In genomic region chr22:32309585-32310251, GRCh38 we compare ENCODE assay signal across 17 cellular contexts. TPM values are rescaled to one million over a fixed set of nuclear protein-coding genes. Genes with fewer than 3 reads are reported as not detected.
DNase-seq lines count a peak whose midpoint lies in the region; ATAC-seq, FAIRE-seq and TF ChIP-seq lines count a peak whose summit lies in the region.
"Had no signal": no experiment of that assay in that cellular context is flagged by ENCODE, and none has a peak within 500 bp of the region (broad histone marks: within the 10 kb centered on the region; RNA-seq: fewer than 3 reads in every experiment).

No MANE protein-coding gene starts in this region.

- in situ Hi-C loops in ACHN (cut with HindIII; ENCODE audit: low pct_ligation_motif_present, low pct_unique_long_range_greater_than_20kb, low sequenced_read_pairs) (no loop called here), K562 (cut with MboI) (no loop called here)

- no peak overlapping the region for H4K5ac ChIP-seq in mesendoderm (ENCODE audit: low read length)

- TF ChIP-seq RAD21 in K562 (CRISPR knock-in tag; conservative IDR thresholded peaks at IDR 0.05 in 1 of 2, IDR thresholded peaks at IDR 0.05 in 1 of 2), result no peak

- H2BK120ac ChIP-seq in mesendoderm (ENCODE audit: low read depth, low read length), result no peak overlapping the region

- H3K27me3 Mint-ChIP-seq in CD8-positive, alpha-beta T cell (ENCODE audit: low read depth), result peaks cover 53% of the 10 kb centered on the region

- no peak overlapping the region for H3K4me3 ChIP-seq in K562
- H3K4me3 ChIP-seq in mesendoderm (ENCODE audit: low read length), result no peak overlapping the region
- H3K4me3 ChIP-seq in CD8-positive, alpha-beta T cell (ENCODE audit: low read depth, low read length), result no peak overlapping the region
- H3K4me3 ChIP-seq: A549, SJCRH30 had no signal

- H3K9me3 Mint-ChIP-seq in CD8-positive, alpha-beta T cell, result no peaks in the 10 kb centered on the region

- H3K36me3 ChIP-seq in K562 (ENCODE audit: control insufficient read depth, insufficient read depth, low read length) (no peaks in the 10 kb centered on the region), mesendoderm (ENCODE audit: control insufficient read depth, insufficient read depth, low read length) (no peaks in the 10 kb centered on the region)
- no peaks in the 10 kb centered on the region for H3K36me3 ChIP-seq in CD8-positive, alpha-beta T cell (ENCODE audit: insufficient read depth, low read length)
- H3K36me3 ChIP-seq: SJCRH30 had no signal

- H3K4me2 ChIP-seq in K562 (ENCODE audit: insufficient read depth, low read length) (no peak overlapping the region), mesendoderm (ENCODE audit: low read length) (no peak overlapping the region)
- H3K4me2 ChIP-seq: A549 had no signal

- 0% methylated on average over 2 of the region's 9 CpGs for WGBS in K562 (ENCODE audit: insufficient coverage, low coverage, missing lambda C conversion rate)
- no CpG with 5 or more reads among the region's 9 CpGs for WGBS in mesendoderm (ENCODE audit: extremely low coverage, insufficient coverage, low lambda C conversion rate)

- H3K9me1 ChIP-seq in K562 (ENCODE audit: control insufficient read depth, insufficient read depth, low read length), result no peaks in the 10 kb centered on the region

- H2BK5ac ChIP-seq in mesendoderm (ENCODE audit: low read length), result no peak overlapping the region

- H3K4me1 Mint-ChIP-seq in CD8-positive, alpha-beta T cell (ENCODE audit: low read depth), result no peaks in the 10 kb centered on the region

- no peak overlapping the region for H2AK5ac ChIP-seq in mesendoderm (ENCODE audit: low read length)

- H3K79me2 ChIP-seq in K562 (ENCODE audit: control insufficient read depth, insufficient read depth, low read length), result no peaks in the 10 kb centered on the region
- no peaks in the 10 kb centered on the region for H3K79me2 ChIP-seq in mesendoderm (ENCODE audit: control insufficient read depth, insufficient read depth, low read length)

- no peak for FAIRE-seq in K562 (lab: Jason Lieb, UNC)
- FAIRE-seq: A549 had no signal

- no peak overlapping the region for H3K27ac Mint-ChIP-seq in CD8-positive, alpha-beta T cell

- H3K4me3 Mint-ChIP-seq in CD8-positive, alpha-beta T cell, result no peak overlapping the region

- H3K56ac ChIP-seq in mesendoderm (ENCODE audit: low read length), result no peak overlapping the region

- H3K79me1 ChIP-seq in mesendoderm (ENCODE audit: low read length), result no peaks in the 10 kb centered on the region

- no peak for TF ChIP-seq EP300 in K562 (IDR thresholded peaks at IDR 0.05; ENCODE audit: low read length)

- H4K20me1 ChIP-seq in K562 (replicated peaks; ENCODE audit: control insufficient read depth, insufficient read depth, low read length), result no peaks in the 10 kb centered on the region

- ATAC-seq in K562, result no peak
- no peak for ATAC-seq in CD8-positive, alpha-beta T cell
- ATAC-seq: A549 had no signal

- TF ChIP-seq CTCF in K562 (IDR thresholded peaks at IDR 0.05 in 2 of 3, conservative IDR thresholded peaks at IDR 0.05 in 1 of 3; ENCODE audit: insufficient read depth in 2 of 3, low read depth in 1 of 3, low read length in 3 of 3), result no peak
- TF ChIP-seq CTCF in CD8-positive, alpha-beta T cell (IDR thresholded peaks at IDR 0.05), result no peak

- BruUV-seq in K562 (replicated peaks; lab: Mats Ljungman, UMichigan), result no TSS peak

- intact Hi-C loops in K562 (cut with micrococcal nuclease), result no loop called here
- intact Hi-C loops in CD8-positive, alpha-beta T cell (cut with DNase I, micrococcal nuclease), result no loop called here

- POLR2A ChIA-PET in K562 (lab: Yijun Ruan, JAX), result interaction anchor here (0.6 kb wide), 1 partner anchor 1061 kb away, joined by 3 read pairs; no protein-coding TSS in a partner anchor
- POLR2A ChIA-PET in CD8-positive, alpha-beta T cell (lab: Charles Lee), result no interaction called here

- H3K36me3 Mint-ChIP-seq in CD8-positive, alpha-beta T cell, result no peaks in the 10 kb centered on the region

- peak; percentile 8 for DNase-seq in ACHN
- peak; percentile 4 for DNase-seq in ELR (ENCODE audit: low read depth)
- DNase-seq in K562 (ENCODE audit: extremely low read depth in 1 of 4, low spot score in 3 of 4), result peak in 2 of 4 experiments; percentile 29 to 33
- DNase-seq in mesendoderm, result peak; percentile 17
- no peak for DNase-seq in CD8-positive, alpha-beta T cell
- no peak for DNase-seq in NOMO-1 treated with dmso at 0.1 percent for 144 hours (lab: John Stamatoyannopoulos, UW; ENCODE audit: unreplicated experiment)
- DNase-seq in activated naive CD4-positive, alpha-beta T cell (lab: John Stamatoyannopoulos, UW), result no peak
- DNase-seq in activated gamma-delta T cell (lab: John Stamatoyannopoulos, UW), result no peak
- DNase-seq: DMS79, HCEC 1CT, KBM-7, NCI-H1417 treated with DMSO at 0.1 percent for 48 hours, NCI-H1930, NCI-H226, SJCRH30 had no signal

- TF ChIP-seq POLR2A in K562 (conservative IDR thresholded peaks at IDR 0.05), result no peak

- H2AFZ ChIP-seq in K562 (ENCODE audit: low read depth, low read length), result no peak overlapping the region

- H3K27ac ChIP-seq in K562 (ENCODE audit: extremely low read depth, low read depth, low read length), result no peak overlapping the region
- H3K27ac ChIP-seq in mesendoderm (ENCODE audit: low read depth, low read length), result no peak overlapping the region
- no peak overlapping the region for H3K27ac ChIP-seq in CD8-positive, alpha-beta T cell (ENCODE audit: low read depth, low read length)
- H3K27ac ChIP-seq: A549, C4-2B, SJCRH30 had no signal

- no peaks in the 10 kb centered on the region for H3K9me3 ChIP-seq in K562 (replicated peaks; ENCODE audit: control insufficient read depth, insufficient read depth, low read depth, low read length)
- no peaks in the 10 kb centered on the region for H3K9me3 ChIP-seq in CD8-positive, alpha-beta T cell (ENCODE audit: low read length)
- H3K9me3 ChIP-seq: A549, SJCRH30 had no signal

- no peak overlapping the region for H2BK15ac ChIP-seq in mesendoderm (replicated peaks; ENCODE audit: low read depth)

- H3K4ac ChIP-seq in mesendoderm (ENCODE audit: low read depth, low read length), result no peak overlapping the region

- H3K4me1 ChIP-seq in K562 (replicated peaks in 1 of 2; ENCODE audit: control insufficient read depth in 2 of 2, insufficient read depth in 2 of 2, low read length in 2 of 2) (no peaks in the 10 kb centered on the region; a peak in 1 of 5 replicates), mesendoderm (ENCODE audit: control insufficient read depth, low read depth, low read length) (no peaks in the 10 kb centered on the region)
- H3K4me1 ChIP-seq in CD8-positive, alpha-beta T cell (ENCODE audit: insufficient read depth, low read length), result no peaks in the 10 kb centered on the region
- H3K4me1 ChIP-seq: A549, SJCRH30 had no signal

- H3K23ac ChIP-seq in mesendoderm (ENCODE audit: low read length), result no peak overlapping the region

- no peak overlapping the region for H3K18ac ChIP-seq in mesendoderm (ENCODE audit: low read length)

- H3K27me3 ChIP-seq in K562 (ENCODE audit: control insufficient read depth in 2 of 2, insufficient read depth in 2 of 2, low read length in 2 of 2) (peaks cover 0 to 6% of the 10 kb centered on the region in 2 experiments; a peak in 1 of 5 replicates), mesendoderm (ENCODE audit: insufficient read depth, low read length, poor library complexity) (no peaks in the 10 kb centered on the region)
- no peaks in the 10 kb centered on the region for H3K27me3 ChIP-seq in CD8-positive, alpha-beta T cell (ENCODE audit: insufficient read depth, low read length)
- H3K27me3 ChIP-seq: SJCRH30 had no signal

- CTCF ChIA-PET in K562 (lab: Yijun Ruan, JAX; ENCODE audit: low intra/inter-chr PET ratio), result no interaction called here
- CTCF ChIA-PET in CD8-positive, alpha-beta T cell (lab: Charles Lee), result no interaction called here

- no peak overlapping the region for H4K8ac ChIP-seq in mesendoderm (ENCODE audit: low read depth, low read length)

- H3K9ac ChIP-seq in K562 (ENCODE audit: insufficient read depth in 1 of 2, low read depth in 2 of 2, low read length in 2 of 2) (no peak overlapping the region), mesendoderm (ENCODE audit: low read length) (no peak overlapping the region)

RNA-seq across cellular contexts. Expression of gene RFPL3, which starts 47.9 kb away (rescaled TPM):
- total RNA-seq in K562 (2011; cell fraction: chromatin; rRNA removed; ENCODE audit: low replicate concordance), result not detected in 2 replicates
- total RNA-seq in K562 (2011; cell fraction: nucleolus; rRNA removed), result not detected in 2 replicates
- total RNA-seq in K562 (2011; cell fraction: nucleoplasm; rRNA removed), result not detected in 2 replicates
- total RNA-seq in K562 (2014; rRNA removed) (not detected in 2 replicates), K562 (2014; rRNA removed; fragmentation: Illumina TruSeq; extraction: Trizol) (not detected in 2 replicates), K562 (2015; rRNA removed; fragmentation: Illumina TruSeq; extraction: Trizol) (not detected in 2 replicates), K562 (2021) (not detected in 2 replicates)
- polyA plus RNA-seq in K562 (2011; rRNA removed) (not detected in 2 replicates), K562 (2014; fragmentation: Illumina TruSeq; extraction: Trizol) (not detected in 2 replicates), K562 (2014; fragmentation: Nextera tagmentation; extraction: Ambion mirVana) (not detected), K562 (2014; rRNA removed) (not detected in 2 replicates)
- polyA plus RNA-seq in K562 (2011; cell fraction: cytosol; rRNA removed), result not detected in 2 replicates
- not detected in 2 replicates for polyA plus RNA-seq in K562 (2011; cell fraction: nucleus; rRNA removed)
- not detected in 2 replicates for polyA plus RNA-seq in K562 (2012)
- polyA minus RNA-seq in K562 (2011; rRNA and poly(A)+ RNA removed), result not detected in 2 replicates
- not detected in 2 replicates for polyA minus RNA-seq in K562 (2011; cell fraction: cytosol; rRNA and poly(A)+ RNA removed)
- polyA minus RNA-seq in K562 (2011; cell fraction: nucleus; rRNA and poly(A)+ RNA removed), result not detected in 2 replicates
- 0.07 TPM for polyA plus RNA-seq in mesendoderm (2013, experiment 1 of 2)
- 0.14 TPM for polyA plus RNA-seq in mesendoderm (2013, experiment 2 of 2)
- not detected for total RNA-seq in CD8-positive, alpha-beta T cell
- total RNA-seq: SJCRH30 had no signal
- polyA plus RNA-seq: A549 had no signal

RNA-seq across cellular contexts. Expression of gene SLC5A4, which starts 54.6 kb away (rescaled TPM):
- not detected in 2 replicates for total RNA-seq in K562 (2011; cell fraction: chromatin; rRNA removed; ENCODE audit: low replicate concordance)
- not detected in 2 replicates for total RNA-seq in K562 (2011; cell fraction: nucleolus; rRNA removed)
- not detected in 2 replicates for total RNA-seq in K562 (2011; cell fraction: nucleoplasm; rRNA removed)
- total RNA-seq in K562 (2014; rRNA removed) (not detected in 2 replicates), K562 (2014; rRNA removed; fragmentation: Illumina TruSeq; extraction: Trizol) (not detected in 2 replicates), K562 (2015; rRNA removed; fragmentation: Illumina TruSeq; extraction: Trizol) (not detected in 2 replicates), K562 (2021) (not detected in 2 replicates)
- polyA plus RNA-seq in K562 (2011; rRNA removed) (not detected in 2 replicates), K562 (2014; fragmentation: Illumina TruSeq; extraction: Trizol) (not detected in 2 replicates), K562 (2014; fragmentation: Nextera tagmentation; extraction: Ambion mirVana) (not detected), K562 (2014; rRNA removed) (0.22 TPM in 1 of 2 replicates, not detected in the other)
- not detected in 2 replicates for polyA plus RNA-seq in K562 (2011; cell fraction: cytosol; rRNA removed)
- polyA plus RNA-seq in K562 (2011; cell fraction: nucleus; rRNA removed), result not detected in 2 replicates
- polyA plus RNA-seq in K562 (2012), result not detected in 2 replicates
- not detected in 2 replicates for polyA minus RNA-seq in K562 (2011; rRNA and poly(A)+ RNA removed)
- polyA minus RNA-seq in K562 (2011; cell fraction: cytosol; rRNA and poly(A)+ RNA removed), result not detected in 2 replicates
- not detected in 2 replicates for polyA minus RNA-seq in K562 (2011; cell fraction: nucleus; rRNA and poly(A)+ RNA removed)
- polyA plus RNA-seq in mesendoderm (2013, experiment 1 of 2), result not detected
- polyA plus RNA-seq in mesendoderm (2013, experiment 2 of 2), result not detected
- not detected for total RNA-seq in CD8-positive, alpha-beta T cell
- polyA plus RNA-seq: A549 had no signal

Comparison
In these comparisons a context has a peak if more than half of its experiments do, and no peak if none do; other contexts are left out.
1. DNase-seq: peak in ACHN (single experiment), ELR (single experiment) and mesendoderm (single experiment); none in CD8-positive, alpha-beta T cell (0 of 7), NOMO-1 treated with dmso at 0.1 percent for 144 hours (single experiment), activated naive CD4-positive, alpha-beta T cell (0 of 4) and activated gamma-delta T cell (single experiment).